Comparison of ENCODE assay signal across 9 cellular contexts in the genomic region with DNA sequence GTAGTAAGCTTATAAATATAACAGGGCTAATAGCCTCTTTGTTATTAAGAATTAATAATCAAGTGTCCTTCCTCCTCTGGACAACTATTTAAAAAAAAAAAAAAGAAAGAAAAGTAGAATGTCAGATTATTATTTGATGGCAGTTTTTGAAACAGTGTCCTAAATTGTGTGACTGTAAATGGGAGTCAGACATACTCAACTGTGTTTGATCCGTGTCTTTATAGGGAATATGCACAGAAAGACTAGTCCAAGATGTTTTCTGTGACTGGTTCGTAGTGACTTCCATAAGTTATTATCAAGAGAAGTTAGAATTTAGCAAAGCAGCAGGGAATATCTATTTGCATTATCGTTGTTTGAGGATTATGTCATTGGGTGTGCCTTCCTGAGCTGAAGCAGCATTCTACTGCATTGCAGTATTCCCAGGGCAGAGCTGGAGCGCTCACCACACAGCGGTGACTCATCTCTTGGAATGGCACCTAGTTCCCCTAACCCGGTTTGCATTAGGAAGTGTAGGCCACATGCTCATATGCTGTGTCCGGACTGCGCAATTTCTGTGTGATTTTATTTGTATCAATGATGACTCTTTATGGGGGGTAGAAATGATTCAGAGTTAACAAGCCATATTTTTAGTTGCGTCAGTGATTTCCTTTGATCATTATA. TPM values are rescaled to one million over a fixed set of nuclear protein-coding genes. Genes with fewer than 3 reads are reported as not detected.
DNase-seq lines count a peak whose midpoint lies in the region; ATAC-seq, FAIRE-seq and TF ChIP-seq lines count a peak whose summit lies in the region.
"Had no signal": no experiment of that assay in that cellular context is flagged by ENCODE, and none has a peak within 500 bp of the region (broad histone marks: within the 10 kb centered on the region; RNA-seq: fewer than 3 reads in every experiment).

No MANE protein-coding gene starts in this region.

- H3K4me1 Mint-ChIP-seq in T-helper 17 cell = peaks cover 26% of the 10 kb centered on the region

- H4K20me1 ChIP-seq in osteoblast (ENCODE audit: insufficient read depth, low read length) = peaks cover 13% of the 10 kb centered on the region

- H3K9me3 ChIP-seq in A549 = no peaks in the 10 kb centered on the region
- no peaks in the 10 kb centered on the region for H3K9me3 ChIP-seq in T-helper 17 cell (ENCODE audit: control insufficient read depth, low read length, poor library complexity, severe bottlenecking)
- H3K9me3 ChIP-seq in osteoblast (ENCODE audit: low read depth, low read length) = no peaks in the 10 kb centered on the region

- TF ChIP-seq EP300 in A549 (IDR thresholded peaks at IDR 0.05) = peak; percentile 82 to 90; a peak in 4 of 5 replicates

- peak; percentile 90 to 97 for DNase-seq in A549 (ENCODE audit: low read depth in 1 of 2, low spot score in 1 of 2)
- DNase-seq in HK-2 (ENCODE audit: unreplicated experiment) = peak; percentile 79
- no peak for DNase-seq in T-helper 17 cell
- DNase-seq in foreskin fibroblast = peak; percentile 100
- DNase-seq in osteoblast (ENCODE audit: insufficient read length, low spot score, missing footprints) = peak; percentile 94
- no peak for DNase-seq in GM10248 (ENCODE audit: extremely low spot score)

- under 1% methylated on average over 9 of the region's 9 CpGs for WGBS in A549 (ENCODE audit: missing lambda C conversion rate)

- H3K4me3 Mint-ChIP-seq in T-helper 17 cell = no peak overlapping the region
- H3K4me3 Mint-ChIP-seq: central memory CD8-positive, alpha-beta T cell had no signal

- H3K4me3 ChIP-seq in A549 (peak overlapping the region; percentile 24), foreskin fibroblast (ENCODE audit: low read depth in 1 of 2, low read length in 2 of 2) (peak overlapping the region; percentile 25 to 50), osteoblast (ENCODE audit: insufficient read depth, low read length) (peak overlapping the region; percentile 44)

- H2AFZ ChIP-seq in osteoblast (ENCODE audit: low read length) = no peak overlapping the region

- peaks cover 41% of the 10 kb centered on the region for H3K36me3 ChIP-seq in osteoblast (ENCODE audit: insufficient read depth, low read length)

- no peak for TF ChIP-seq POLR2A in A549 (IDR thresholded peaks at IDR 0.05; ENCODE audit: low read length)

- H3K27ac Mint-ChIP-seq in T-helper 17 cell = peak overlapping the region; percentile 59

- 0 out of 5 replicates have a peak, but pooled peaks of 1 of the 2 experiments have one; percentile 26 for TF ChIP-seq RAD21 in A549 (conservative IDR thresholded peaks at IDR 0.05 in 1 of 2, IDR thresholded peaks at IDR 0.05 in 1 of 2)

- peaks cover 89% of the 10 kb centered on the region for H3K79me2 ChIP-seq in osteoblast (ENCODE audit: insufficient read depth, low read length)

- H3K4me2 ChIP-seq in A549 (peak overlapping the region; percentile 79), osteoblast (ENCODE audit: insufficient read depth, low read length) (peak overlapping the region; percentile 66)

- H3K36me3 Mint-ChIP-seq in T-helper 17 cell (ENCODE audit: low read depth) = peaks cover 2% of the 10 kb centered on the region

- H3K27me3 Mint-ChIP-seq in T-helper 17 cell = no peaks in the 10 kb centered on the region
- H3K27me3 Mint-ChIP-seq: central memory CD8-positive, alpha-beta T cell had no signal

- ATAC-seq in A549 = peak; percentile 99 to 100
- peak; percentile 63 for ATAC-seq in T-helper 17 cell
- no peak for ATAC-seq in HG03196 (IDR thresholded peaks at IDR 0.05; ENCODE audit: unreplicated experiment)
- ATAC-seq in GM21737 (IDR thresholded peaks at IDR 0.05; ENCODE audit: unreplicated experiment) = no peak

- H3K4me1 ChIP-seq in A549 (peaks cover 79% of the 10 kb centered on the region), osteoblast (ENCODE audit: insufficient read depth, low read length) (peaks cover 38% of the 10 kb centered on the region)

- H3K27ac ChIP-seq in A549 = peak overlapping the region; percentile 87 to 89
- peak overlapping the region; percentile 94 for H3K27ac ChIP-seq in osteoblast (ENCODE audit: low read depth, low read length)

- TF ChIP-seq CTCF in A549 (IDR thresholded peaks at IDR 0.05) (no peak), foreskin fibroblast (IDR thresholded peaks at IDR 0.05; ENCODE audit: low read depth, low read length) (no peak), osteoblast (IDR thresholded peaks at IDR 0.05; ENCODE audit: extremely low read depth, low read depth, low read length) (no peak), GM10248 (IDR thresholded peaks at IDR 0.05; ENCODE audit: control extremely low read depth, extremely low read depth, low read depth, missing control alignments) (no peak)

- no peaks in the 10 kb centered on the region for H3K27me3 ChIP-seq in osteoblast (ENCODE audit: insufficient read depth, low read length)

- CTCF ChIA-PET in A549 (lab: Yijun Ruan, JAX) (interaction anchor here (0.6 to 6.2 kb wide), 4 partner anchors 8 to 344 kb away, joined by 3 to 37 read pairs (median 4); a partner anchor contains a TSS), GM10248 (lab: Yijun Ruan, JAX) (interaction anchor here (1.0 to 2.6 kb wide), 3 partner anchors 9 to 20 kb away, joined by 3 to 12 read pairs (median 9); no protein-coding TSS in a partner anchor)

- POLR2A ChIA-PET in A549 (lab: Yijun Ruan, JAX) (interaction anchor here (0.5 to 1.0 kb wide), 4 partner anchors 9 to 126 kb away, joined by 3 to 4 read pairs (median 4); no protein-coding TSS in a partner anchor), GM10248 (lab: Yijun Ruan, JAX) (no interaction called here)

- FAIRE-seq in A549 (lab: Jason Lieb, UNC) = peak; percentile 100

TF ChIP-seq in A549, 52 proteins besides CTCF, POLR2A, EP300 and RAD21 (continues in another document):
- TF ChIP-seq RNF2 (IDR thresholded peaks at IDR 0.05; ENCODE audit: borderline replicate concordance, low read depth) (no peak), CEBPB (IDR thresholded peaks at IDR 0.05) (peak; percentile 92), SMC3 (IDR thresholded peaks at IDR 0.05) (peak; percentile 21; the same call in 1 of the 3 replicates), MYC (IDR thresholded peaks at IDR 0.05; ENCODE audit: borderline replicate concordance, low read length) (peak; percentile 94), CHD4 (IDR thresholded peaks at IDR 0.05; ENCODE audit: borderline replicate concordance) (no peak), HDAC2 (IDR thresholded peaks at IDR 0.05) (no peak), NPAS2 (CRISPR knock-in tag; IDR thresholded peaks at IDR 0.05; ENCODE audit: borderline replicate concordance) (no peak), ZFP36 (IDR thresholded peaks at IDR 0.05; ENCODE audit: borderline replicate concordance, partially characterized antibody) (no peak), MAFK (IDR thresholded peaks at IDR 0.05; ENCODE audit: partially characterized antibody) (peak; percentile 90), JUN (IDR thresholded peaks at IDR 0.05) (peak; percentile 90 to 95; a peak in 4 of 5 replicates), CBX8 (IDR thresholded peaks at IDR 0.05) (no peak), GATA3 (IDR thresholded peaks at IDR 0.05; ENCODE audit: borderline replicate concordance) (peak; percentile 65; the same call in 1 of the 2 replicates)
- TF ChIP-seq, protein P1, sequence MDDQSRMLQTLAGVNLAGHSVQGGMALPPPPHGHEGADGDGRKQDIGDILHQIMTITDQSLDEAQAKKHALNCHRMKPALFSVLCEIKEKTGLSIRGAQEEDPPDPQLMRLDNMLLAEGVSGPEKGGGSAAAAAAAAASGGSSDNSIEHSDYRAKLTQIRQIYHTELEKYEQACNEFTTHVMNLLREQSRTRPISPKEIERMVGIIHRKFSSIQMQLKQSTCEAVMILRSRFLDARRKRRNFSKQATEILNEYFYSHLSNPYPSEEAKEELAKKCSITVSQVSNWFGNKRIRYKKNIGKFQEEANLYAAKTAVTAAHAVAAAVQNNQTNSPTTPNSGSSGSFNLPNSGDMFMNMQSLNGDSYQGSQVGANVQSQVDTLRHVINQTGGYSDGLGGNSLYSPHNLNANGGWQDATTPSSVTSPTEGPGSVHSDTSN (IDR thresholded peaks at IDR 0.05) = no peak
- TF ChIP-seq, protein P2, sequence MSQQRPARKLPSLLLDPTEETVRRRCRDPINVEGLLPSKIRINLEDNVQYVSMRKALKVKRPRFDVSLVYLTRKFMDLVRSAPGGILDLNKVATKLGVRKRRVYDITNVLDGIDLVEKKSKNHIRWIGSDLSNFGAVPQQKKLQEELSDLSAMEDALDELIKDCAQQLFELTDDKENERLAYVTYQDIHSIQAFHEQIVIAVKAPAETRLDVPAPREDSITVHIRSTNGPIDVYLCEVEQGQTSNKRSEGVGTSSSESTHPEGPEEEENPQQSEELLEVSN (IDR thresholded peaks at IDR 0.05; ENCODE audit: borderline replicate concordance, low read depth) = no peak
- TF ChIP-seq, protein P3, sequence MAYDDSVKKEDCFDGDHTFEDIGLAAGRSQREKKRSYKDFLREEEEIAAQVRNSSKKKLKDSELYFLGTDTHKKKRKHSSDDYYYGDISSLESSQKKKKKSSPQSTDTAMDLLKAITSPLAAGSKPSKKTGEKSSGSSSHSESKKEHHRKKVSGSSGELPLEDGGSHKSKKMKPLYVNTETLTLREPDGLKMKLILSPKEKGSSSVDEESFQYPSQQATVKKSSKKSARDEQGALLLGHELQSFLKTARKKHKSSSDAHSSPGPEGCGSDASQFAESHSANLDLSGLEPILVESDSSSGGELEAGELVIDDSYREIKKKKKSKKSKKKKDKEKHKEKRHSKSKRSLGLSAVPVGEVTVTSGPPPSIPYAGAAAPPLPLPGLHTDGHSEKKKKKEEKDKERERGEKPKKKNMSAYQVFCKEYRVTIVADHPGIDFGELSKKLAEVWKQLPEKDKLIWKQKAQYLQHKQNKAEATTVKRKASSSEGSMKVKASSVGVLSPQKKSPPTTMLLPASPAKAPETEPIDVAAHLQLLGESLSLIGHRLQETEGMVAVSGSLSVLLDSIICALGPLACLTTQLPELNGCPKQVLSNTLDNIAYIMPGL (CRISPR knock-in tag; IDR thresholded peaks at IDR 0.05; ENCODE audit: borderline replicate concordance) = no peak
- TF ChIP-seq, protein P4, sequence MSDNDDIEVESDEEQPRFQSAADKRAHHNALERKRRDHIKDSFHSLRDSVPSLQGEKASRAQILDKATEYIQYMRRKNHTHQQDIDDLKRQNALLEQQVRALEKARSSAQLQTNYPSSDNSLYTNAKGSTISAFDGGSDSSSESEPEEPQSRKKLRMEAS (IDR thresholded peaks at IDR 0.05) = peak; percentile 95

RNA-seq across cellular contexts. Expression of a gene that starts 7.9 kb away (rescaled TPM):
- polyA plus RNA-seq in A549 (2011; rRNA removed) (187 and 379 TPM in 2 replicates), A549 (2017; fragmentation: RNase III; extraction: RNeasy Plus Mini Kit Qiagen cat#74134 plus additional on column Dnase treatment) (154 to 197 TPM (median 177 TPM) in 3 replicates)
- polyA plus RNA-seq in A549 (2012; cell fraction: cytosol; rRNA removed) = 156 and 163 TPM in 2 replicates
- polyA plus RNA-seq in A549 (2012; cell fraction: nucleus; rRNA removed) = 1,193 and 1,318 TPM in 2 replicates
- polyA minus RNA-seq in A549 (2011; rRNA and poly(A)+ RNA removed) = 837 and 1,039 TPM in 2 replicates
- total RNA-seq in T-helper 17 cell (100 to 1,000 TPM; 318 to 366 TPM), osteoblast (332 and 340 TPM in 2 replicates)

Comparison
In these comparisons a context has a peak if more than half of its experiments do, and no peak if none do; other contexts are left out.
1. ATAC-seq: peak in A549 (2 of 2) and T-helper 17 cell (single experiment); none in HG03196 (single experiment) and GM21737 (single experiment).
2. DNase-seq: peak in A549 (2 of 2), HK-2 (single experiment), foreskin fibroblast (2 of 2) and osteoblast (single experiment); none in T-helper 17 cell (0 of 3) and GM10248 (single experiment).
3. Peak in every context shown above with its lines, with median percentiles within 50 percentile points of each other: H3K4me3 ChIP-seq.